In the genomic region with DNA sequence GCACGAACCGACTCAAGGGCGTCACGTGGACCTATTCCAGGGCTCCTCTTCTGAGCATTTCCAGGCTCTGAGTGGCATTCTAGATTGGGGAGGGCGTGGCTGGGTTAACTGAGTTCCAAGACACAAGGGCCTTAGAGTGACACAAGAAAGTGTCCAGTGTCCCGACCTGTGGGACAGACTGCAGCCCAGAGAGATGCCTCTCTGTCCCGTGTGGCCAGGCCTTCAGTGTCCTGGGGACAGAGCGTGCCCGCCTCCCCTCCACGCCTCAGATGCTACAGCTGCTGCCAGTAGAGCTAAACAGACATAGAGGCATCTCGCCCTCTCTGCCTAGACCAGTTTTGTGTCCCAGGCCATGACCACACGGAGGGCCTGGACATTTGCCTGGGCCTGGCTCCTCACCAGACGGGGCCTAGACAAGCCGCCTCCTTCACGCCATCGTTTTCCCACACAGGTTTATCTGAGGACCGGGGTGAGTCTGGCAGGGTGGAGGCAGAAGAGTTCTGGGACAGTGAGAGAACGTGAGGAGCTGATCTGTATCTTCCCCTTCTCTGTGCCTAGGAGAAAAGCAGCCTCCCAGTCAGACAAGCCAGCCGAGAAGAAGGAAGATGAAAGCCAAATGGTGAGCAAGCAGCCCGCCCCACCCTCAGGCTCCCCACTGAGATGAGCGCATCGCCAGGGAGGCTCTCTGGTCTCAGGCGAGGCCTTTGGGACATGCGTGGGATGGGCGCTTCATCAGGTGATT, we compare ENCODE assay signal across 12 cellular contexts. TPM values are rescaled to one million over a fixed set of nuclear protein-coding genes. Genes with fewer than 3 reads are reported as not detected.
DNase-seq lines count a peak whose midpoint lies in the region; ATAC-seq, FAIRE-seq and TF ChIP-seq lines count a peak whose summit lies in the region.
"Had no signal": no experiment of that assay in that cellular context is flagged by ENCODE, and none has a peak within 500 bp of the region (broad histone marks: within the 10 kb centered on the region; RNA-seq: fewer than 3 reads in every experiment).

No MANE protein-coding gene starts in this region.

- no peak for TF ChIP-seq EP300 in K562 (IDR thresholded peaks at IDR 0.05; ENCODE audit: low read length)

- TF ChIP-seq POLR2A in K562 (conservative IDR thresholded peaks at IDR 0.05), result no peak
- no peak for TF ChIP-seq POLR2A in lower leg skin (IDR thresholded peaks at IDR 0.05)
- no peak for TF ChIP-seq POLR2A in vagina (IDR thresholded peaks at IDR 0.05)

- H3K9me1 ChIP-seq in K562 (ENCODE audit: control insufficient read depth, insufficient read depth, low read length), result no peaks in the 10 kb centered on the region

- TF ChIP-seq RAD21 in K562 (CRISPR knock-in tag; conservative IDR thresholded peaks at IDR 0.05 in 1 of 2, IDR thresholded peaks at IDR 0.05 in 1 of 2), result no peak

- intact Hi-C loops in left ventricle myocardium superior (cut with micrococcal nuclease) (no loop called here), left ventricle myocardium inferior (cut with micrococcal nuclease) (no loop called here), K562 (cut with micrococcal nuclease) (no loop called here), lower leg skin (cut with DNase I; ENCODE audit: low total_unique reads) (no loop called here), vagina (cut with DNase I) (no loop called here), kidney (cut with DNase I) (no loop called here)

- H3K9me3 ChIP-seq in left ventricle myocardium inferior (replicated peaks), result no peaks in the 10 kb centered on the region
- H3K9me3 ChIP-seq in K562 (replicated peaks; ENCODE audit: control insufficient read depth, insufficient read depth, low read depth, low read length), result no peaks in the 10 kb centered on the region
- H3K9me3 ChIP-seq in vagina, result no peaks in the 10 kb centered on the region
- H3K9me3 ChIP-seq in kidney (ENCODE audit: control insufficient read depth in 1 of 2, low read length in 2 of 2), result no peaks in the 10 kb centered on the region

- H3K27me3 ChIP-seq in left ventricle myocardium inferior (ENCODE audit: low read depth), result no peaks in the 10 kb centered on the region
- H3K27me3 ChIP-seq in K562 (ENCODE audit: control insufficient read depth in 2 of 2, insufficient read depth in 2 of 2, low read length in 2 of 2), result no peaks in the 10 kb centered on the region
- H3K27me3 ChIP-seq in vagina, result no peaks in the 10 kb centered on the region

- POLR2A ChIA-PET in K562 (lab: Yijun Ruan, JAX), result interaction anchor here (1.0 to 2.2 kb wide), 3 partner anchors 10 to 17 kb away, joined by 3 to 7 read pairs (median 3); no protein-coding TSS in a partner anchor

- H3K4me2 ChIP-seq in K562 (ENCODE audit: insufficient read depth, low read length), result no peak overlapping the region

- TF ChIP-seq CTCF in left ventricle myocardium inferior (IDR thresholded peaks at IDR 0.05; ENCODE audit: borderline replicate concordance), result no peak
- TF ChIP-seq CTCF in K562 (IDR thresholded peaks at IDR 0.05 in 2 of 3, conservative IDR thresholded peaks at IDR 0.05 in 1 of 3; ENCODE audit: insufficient read depth in 2 of 3, low read depth in 1 of 3, low read length in 3 of 3), result no peak
- no peak for TF ChIP-seq CTCF in lower leg skin (IDR thresholded peaks at IDR 0.05)
- no peak for TF ChIP-seq CTCF in vagina (IDR thresholded peaks at IDR 0.05)
- TF ChIP-seq CTCF in kidney (IDR thresholded peaks at IDR 0.05; ENCODE audit: borderline replicate concordance, extremely low read depth, insufficient read depth), result no peak

- WGBS in K562 (ENCODE audit: insufficient coverage, low coverage, missing lambda C conversion rate), result 58% methylated on average over 24 of the region's 25 CpGs
- WGBS in lower leg skin, 2 donors, result 36 to 46% methylated on average over 25 of the region's 25 CpGs

- BruUV-seq in K562 (replicated peaks; lab: Mats Ljungman, UMichigan), result no TSS peak

- CTCF ChIA-PET in K562 (lab: Yijun Ruan, JAX; ENCODE audit: low intra/inter-chr PET ratio), result no interaction called here

- H2AFZ ChIP-seq in K562 (ENCODE audit: low read depth, low read length), result no peak overlapping the region

- H3K4me1 ChIP-seq in left ventricle myocardium inferior (peaks cover 23% of the 10 kb centered on the region), K562 (replicated peaks in 1 of 2; ENCODE audit: control insufficient read depth in 2 of 2, insufficient read depth in 2 of 2, low read length in 2 of 2) (peaks cover 2 to 14% of the 10 kb centered on the region in 2 experiments; a peak in 4 of 5 replicates), vagina (peaks cover 26% of the 10 kb centered on the region), kidney (ENCODE audit: control insufficient read depth in 1 of 2, insufficient read depth in 1 of 2, low read depth in 1 of 2, low read length in 2 of 2) (no peaks in the 10 kb centered on the region)

- in situ Hi-C loops in K562 (cut with MboI), result no loop called here

- no peaks in the 10 kb centered on the region for H4K20me1 ChIP-seq in K562 (replicated peaks; ENCODE audit: control insufficient read depth, insufficient read depth, low read length)

- no peaks in the 10 kb centered on the region for H3K79me2 ChIP-seq in K562 (ENCODE audit: control insufficient read depth, insufficient read depth, low read length)

- FAIRE-seq in K562 (lab: Jason Lieb, UNC), result peak; percentile 6
- no peak for FAIRE-seq in kidney (lab: Jason Lieb, UNC)

- ATAC-seq in left ventricle myocardium superior, result peak; percentile 28
- peak; percentile 49 for ATAC-seq in K562

- DNase-seq in left ventricle myocardium superior, result no peak
- no peak for DNase-seq in left ventricle myocardium inferior
- DNase-seq in K562 (ENCODE audit: extremely low read depth in 1 of 4, low spot score in 3 of 4), result peak in 3 of 4 experiments; percentile 34 to 36 (median 35)
- DNase-seq in lower leg skin (ENCODE audit: low spot score in 2 of 2), result peak; percentile 77 to 90
- no peak for DNase-seq in vagina (ENCODE audit: extremely low spot score in 2 of 2)
- DNase-seq in kidney, result no peak
- no peak for DNase-seq in stimulated activated CD4-positive, alpha-beta T cell treated with anti-CD3 and anti-CD28 coated beads, Interleukin-12 subunit alpha, Interleukin-12 subunit beta, amount 100 ng/mL, for 4 hours
- no peak for DNase-seq in effector CD4-positive, alpha-beta T cell
- DNase-seq: activated gamma-delta T cell treated with Interleukin-2 at 50 U/mL for 16 hours; NCI-H510A; SHP77; stimulated activated CD4-positive, alpha-beta T cell treated with anti-CD3 and anti-CD28 coated beads, Interleukin-15, amount 100 ng/mL, for 24 hours had no signal

- H3K27ac ChIP-seq in left ventricle myocardium inferior (replicated peaks) (no peak overlapping the region), K562 (ENCODE audit: extremely low read depth, low read depth, low read length) (no peak overlapping the region), vagina (peak overlapping the region; percentile 84), kidney (ENCODE audit: low read depth in 2 of 2, low read length in 2 of 2) (no peak overlapping the region)

- H3K4me3 ChIP-seq in left ventricle myocardium inferior (no peak overlapping the region), K562 (no peak overlapping the region), lower leg skin (ENCODE audit: low read depth, poor library complexity, severe bottlenecking) (no peak overlapping the region), vagina (no peak overlapping the region), kidney (ENCODE audit: low read length in 2 of 2) (no peak overlapping the region)

- H3K9ac ChIP-seq in K562 (ENCODE audit: insufficient read depth in 1 of 2, low read depth in 2 of 2, low read length in 2 of 2) (peak overlapping the region in 1 of 2 experiments; percentile 81; a peak in 2 of 4 replicates), kidney (ENCODE audit: low read length in 2 of 2) (no peak overlapping the region)

- H3K36me3 ChIP-seq in left ventricle myocardium inferior, result peaks cover 44% of the 10 kb centered on the region
- H3K36me3 ChIP-seq in K562 (ENCODE audit: control insufficient read depth, insufficient read depth, low read length), result peaks cover 2% of the 10 kb centered on the region; the same call in 1 of the 3 replicates
- H3K36me3 ChIP-seq in vagina, result peaks cover 0 to 14% of the 10 kb centered on the region in 2 donors
- peaks cover 0 to 8% of the 10 kb centered on the region in 2 donors for H3K36me3 ChIP-seq in kidney (ENCODE audit: control insufficient read depth in 1 of 2, insufficient read depth in 2 of 2, low read length in 2 of 2)

TF ChIP-seq in K562, 482 proteins besides CTCF, POLR2A, EP300 and RAD21 (continues in another document):
- TF ChIP-seq ZC3H11A (IDR thresholded peaks at IDR 0.05; ENCODE audit: low read depth, low read length) (no peak), XRCC4 (IDR thresholded peaks at IDR 0.05; ENCODE audit: extremely low read depth, insufficient read depth, insufficient read length) (no peak), POLR3A (IDR thresholded peaks at IDR 0.05; ENCODE audit: borderline replicate concordance, extremely low read depth, insufficient read depth, insufficient read length) (no peak)

RNA-seq across cellular contexts. Expression of gene DEGS2, which starts 27.1 kb away (rescaled TPM):
- total RNA-seq in left ventricle myocardium superior, result not detected
- total RNA-seq in left ventricle myocardium inferior, result not detected
- 2.6 and 7.4 TPM in 2 replicates for total RNA-seq in K562 (2011; cell fraction: chromatin; rRNA removed; ENCODE audit: low replicate concordance)
- 4.3 and 4.8 TPM in 2 replicates for total RNA-seq in K562 (2011; cell fraction: nucleolus; rRNA removed)
- 2.5 and 2.8 TPM in 2 replicates for total RNA-seq in K562 (2011; cell fraction: nucleoplasm; rRNA removed)
- 2.7 and 2.9 TPM in 2 replicates for total RNA-seq in K562 (2014; rRNA removed)
- total RNA-seq in K562 (2014; rRNA removed; fragmentation: Illumina TruSeq; extraction: Trizol), result 0.19 and 0.44 TPM in 2 replicates
- 0.34 and 0.36 TPM in 2 replicates for total RNA-seq in K562 (2015; rRNA removed; fragmentation: Illumina TruSeq; extraction: Trizol)
- 2.7 TPM in 2 replicates for total RNA-seq in K562 (2021)
- polyA plus RNA-seq in K562 (2011; rRNA removed), result 0.46 and 1.1 TPM in 2 replicates
- 0.41 and 3.5 TPM in 2 replicates for polyA plus RNA-seq in K562 (2011; cell fraction: cytosol; rRNA removed)
- 1.4 and 6.6 TPM in 2 replicates for polyA plus RNA-seq in K562 (2011; cell fraction: nucleus; rRNA removed)
- polyA plus RNA-seq in K562 (2012), result 1.4 and 4.2 TPM in 2 replicates
- 0.22 and 0.76 TPM in 2 replicates for polyA plus RNA-seq in K562 (2014; fragmentation: Illumina TruSeq; extraction: Trizol)
- under 1 TPM; 0.57 to 0.70 TPM for polyA plus RNA-seq in K562 (2014; fragmentation: Nextera tagmentation; extraction: Ambion mirVana)
- 0.42 and 2.7 TPM in 2 replicates for polyA plus RNA-seq in K562 (2014; rRNA removed)
- 0.09 and 0.32 TPM in 2 replicates for polyA minus RNA-seq in K562 (2011; rRNA and poly(A)+ RNA removed)
- 1.2 and 2.5 TPM in 2 replicates for polyA minus RNA-seq in K562 (2011; cell fraction: cytosol; rRNA and poly(A)+ RNA removed)
- 0.78 and 1.5 TPM in 2 replicates for polyA minus RNA-seq in K562 (2011; cell fraction: nucleus; rRNA and poly(A)+ RNA removed)
- 100 to 1,000 TPM; 136 to 185 (median 164) TPM for total RNA-seq in lower leg skin
- total RNA-seq in vagina, result 19.9 TPM
- 28.7 TPM for total RNA-seq in kidney
- polyA plus RNA-seq in kidney (ENCODE audit: insufficient read depth, low read depth, low replicate concordance), result 25.1 TPM

Comparison
In these comparisons a context has a peak if more than half of its experiments do, and no peak if none do; other contexts are left out.
1. DNase-seq: peak in K562 (3 of 4) and lower leg skin (2 of 2); none in left ventricle myocardium superior (single experiment), left ventricle myocardium inferior (single experiment), vagina (0 of 2), kidney (single experiment), stimulated activated CD4-positive, alpha-beta T cell treated with anti-CD3 and anti-CD28 coated beads, Interleukin-12 subunit alpha, Interleukin-12 subunit beta, amount 100 ng/mL, for 4 hours (single experiment) and effector CD4-positive, alpha-beta T cell (single experiment).